14 cellular contexts compared by ENCODE assay signal in genomic region chr2:177543007-177543760, GRCh38.
DNase-seq lines count a peak whose midpoint lies in the region; ATAC-seq and TF ChIP-seq lines count a peak whose summit lies in the region.
"Had no signal": no experiment of that assay in that cellular context is flagged by ENCODE, and none has a peak within 500 bp of the region (broad histone marks: within the 10 kb centered on the region; RNA-seq: fewer than 3 reads in every experiment).

No MANE protein-coding gene starts in this region.

- H3K27ac Mint-ChIP-seq in MCF 10A (ENCODE audit: low read depth, unreplicated experiment): no peak overlapping the region
- H3K27ac Mint-ChIP-seq in mesothelial cell of epicardium: peak overlapping the region; percentile 91
- H3K27ac Mint-ChIP-seq: natural killer cell had no signal

- ATAC-seq in HG02623 (IDR thresholded peaks at IDR 0.05; ENCODE audit: unreplicated experiment) (no peak), HG03354 (IDR thresholded peaks at IDR 0.05; ENCODE audit: poor library complexity, severe bottlenecking, unreplicated experiment) (no peak)
- ATAC-seq: natural killer cell had no signal

- intact Hi-C loops in MCF 10A (cut with micrococcal nuclease): no loop called here

- TF ChIP-seq CTCF in AG09319 (IDR thresholded peaks at IDR 0.05; ENCODE audit: low read depth, low read length): no peak
- no peak for TF ChIP-seq CTCF in MCF 10A (IDR thresholded peaks at IDR 0.05; ENCODE audit: unreplicated experiment)
- TF ChIP-seq CTCF in mesothelial cell of epicardium (IDR thresholded peaks at IDR 0.05; ENCODE audit: unreplicated experiment): no peak

- BruUV-seq in MCF 10A (replicated peaks; lab: Mats Ljungman, UMichigan): no TSS peak

- POLR2A ChIA-PET in MCF 10A (lab: Yijun Ruan, JAX): no interaction called here

- DNase-seq in AG09319 (ENCODE audit: extremely low read depth, low read depth) (peak; percentile 7), HS-5 (ENCODE audit: low read depth) (peak; percentile 77), MCF 10A (ENCODE audit: unreplicated experiment) (peak; percentile 23), mesothelial cell of epicardium (ENCODE audit: low spot score in 2 of 2, unreplicated experiment in 2 of 2) (no peak), NCI-H187 treated with DMSO at 0.1 percent for 48 hours (lab: John Stamatoyannopoulos, UW) (no peak)
- no peak for DNase-seq in activated CD4-positive, alpha-beta T cell treated with anti-CD3 and anti-CD28 coated beads, Interleukin-2, amount 50 U/mL, for 48 hours
- DNase-seq: Caco-2; colonic mucosa; natural killer cell; NK-92 treated with Interleukin-12 subunit alpha and Interleukin-12 subunit beta, amount 100 ng/mL, for 24 hours; stimulated activated CD4-positive, alpha-beta T cell treated with anti-CD3 and anti-CD28 coated beads, Interleukin-4, amount 100 ng/mL, for 1 hour; testis had no signal

- CTCF ChIA-PET in MCF 10A (lab: Yijun Ruan, JAX): no interaction called here

- H3K36me3 Mint-ChIP-seq in MCF 10A (ENCODE audit: insufficient read depth, unreplicated experiment) (peaks cover 5% of the 10 kb centered on the region), mesothelial cell of epicardium (peaks cover 19% of the 10 kb centered on the region)

- H3K9me3 Mint-ChIP-seq in MCF 10A (ENCODE audit: unreplicated experiment): no peaks in the 10 kb centered on the region
- peaks cover 14% of the 10 kb centered on the region for H3K9me3 Mint-ChIP-seq in mesothelial cell of epicardium
- H3K9me3 Mint-ChIP-seq: natural killer cell had no signal

- H3K4me1 Mint-ChIP-seq in MCF 10A (ENCODE audit: insufficient read depth, unreplicated experiment): no peaks in the 10 kb centered on the region
- peaks cover 32% of the 10 kb centered on the region for H3K4me1 Mint-ChIP-seq in mesothelial cell of epicardium
- H3K4me1 Mint-ChIP-seq: natural killer cell had no signal

- no peaks in the 10 kb centered on the region for H3K27me3 Mint-ChIP-seq in MCF 10A (ENCODE audit: insufficient read depth, unreplicated experiment)
- H3K27me3 Mint-ChIP-seq in mesothelial cell of epicardium (ENCODE audit: low read depth): no peaks in the 10 kb centered on the region

- H3K4me3 Mint-ChIP-seq in MCF 10A (ENCODE audit: unreplicated experiment) (no peak overlapping the region), mesothelial cell of epicardium (no peak overlapping the region)
- H3K4me3 Mint-ChIP-seq: natural killer cell had no signal

Comparison
In these comparisons a context has a peak if more than half of its experiments do, and no peak if none do; other contexts are left out.
1. DNase-seq: peak in AG09319 (single experiment), HS-5 (single experiment) and MCF 10A (single experiment); none in mesothelial cell of epicardium (0 of 2), NCI-H187 treated with DMSO at 0.1 percent for 48 hours (single experiment) and activated CD4-positive, alpha-beta T cell treated with anti-CD3 and anti-CD28 coated beads, Interleukin-2, amount 50 U/mL, for 48 hours (0 of 2).